10 cellular contexts compared by ENCODE assay signal in the genomic region with DNA sequence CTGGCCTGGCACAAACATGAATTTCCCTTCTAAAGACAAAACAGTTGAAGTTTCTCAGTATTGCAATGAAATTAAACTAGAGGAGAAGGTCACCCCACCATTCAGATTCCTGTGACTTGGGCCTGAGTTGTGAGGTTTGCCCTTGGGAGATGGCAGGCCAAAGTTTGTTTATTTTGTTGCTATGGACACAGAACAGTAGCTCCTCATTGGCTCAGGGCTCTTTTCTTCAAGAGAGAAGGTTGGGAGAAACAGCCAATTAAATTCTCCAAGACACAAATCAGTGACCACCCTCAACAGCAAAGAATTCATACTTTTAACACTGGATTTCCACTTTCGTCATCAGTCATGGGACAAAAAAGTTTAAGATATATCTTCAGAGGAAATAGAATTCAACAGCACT. TPM values are rescaled to one million over a fixed set of nuclear protein-coding genes. Genes with fewer than 3 reads are reported as not detected.
DNase-seq lines count a peak whose midpoint lies in the region; ATAC-seq and TF ChIP-seq lines count a peak whose summit lies in the region.
"Had no signal": no experiment of that assay in that cellular context is flagged by ENCODE, and none has a peak within 500 bp of the region (broad histone marks: within the 10 kb centered on the region; RNA-seq: fewer than 3 reads in every experiment).

TSS of gene FLACC1 (minus strand) at position 130 of the 400 bp plus-strand sequence. CDS start 5,941 bp downstream, outside the sequence.

- no peak within 1 kb of the TSS for H3K4me3 ChIP-seq in lower lobe of right lung
- H3K4me3 ChIP-seq: right lobe of liver had no signal

- peak within 1 kb of the TSS; percentile 34 for H3K27ac ChIP-seq in lower lobe of right lung

- H3K36me3 ChIP-seq in lower lobe of right lung, result peaks cover 6% of the 10 kb centered on the region
- H3K36me3 ChIP-seq: right lobe of liver had no signal

- no peaks in the 10 kb centered on the region for H3K27me3 ChIP-seq in lower lobe of right lung (ENCODE audit: low read depth)
- H3K27me3 ChIP-seq: right lobe of liver had no signal

- peaks cover 5% of the 10 kb centered on the region for H3K4me1 ChIP-seq in lower lobe of right lung
- H3K4me1 ChIP-seq: right lobe of liver had no signal

- no peaks in the 10 kb centered on the region for H3K9me3 ChIP-seq in lower lobe of right lung
- H3K9me3 ChIP-seq: right lobe of liver had no signal

- TF ChIP-seq CTCF in lower lobe of right lung (IDR thresholded peaks at IDR 0.05), result no peak

- in situ Hi-C loops in KBM-7 (cut with MboI; ENCODE audit: low pct_unique_long_range_greater_than_20kb, low sequenced_read_pairs), result loop anchor here (25.0 kb wide), 1 partner anchor 95 kb away; the partner anchor contains the start of gene CASP8

- intact Hi-C loops in lower lobe of right lung (cut with DNase I), result no loop called here

- peak; percentile 93 to 95 for ATAC-seq in lower lobe of right lung
- no peak for ATAC-seq in GM18907 (IDR thresholded peaks at IDR 0.05; ENCODE audit: unreplicated experiment)
- ATAC-seq in HG03457 (IDR thresholded peaks at IDR 0.05; ENCODE audit: unreplicated experiment), result no peak
- ATAC-seq in GM21528 (IDR thresholded peaks at IDR 0.05; ENCODE audit: low FRiP score, unreplicated experiment), result no peak

- DNase-seq in AG08395 (ENCODE audit: low spot score) (peak; percentile 60), KBM-7 (peak; percentile 29), dedifferentiated amniotic fluid mesenchymal stem cell (ENCODE audit: extremely low spot score) (peak; percentile 83), lower lobe of right lung (no peak), NCI-H2029 treated with DMSO at 0.1 percent for 48 hours (lab: John Stamatoyannopoulos, UW) (no peak)
- DNase-seq: DMS79 treated with DMSO at 0.1 percent for 48 hours, right lobe of liver had no signal

RNA-seq across cellular contexts. Expression of gene FLACC1, which starts in this region (rescaled TPM):
- 6.8 TPM for total RNA-seq in lower lobe of right lung

Comparison
In these comparisons a context has a peak if more than half of its experiments do, and no peak if none do; other contexts are left out.
1. DNase-seq: peak in AG08395 (single experiment), KBM-7 (single experiment) and dedifferentiated amniotic fluid mesenchymal stem cell (single experiment); none in lower lobe of right lung (single experiment) and NCI-H2029 treated with DMSO at 0.1 percent for 48 hours (single experiment).
2. ATAC-seq: peak in lower lobe of right lung (2 of 2); none in GM18907 (single experiment), HG03457 (single experiment) and GM21528 (single experiment).